20 cellular contexts compared by ENCODE assay signal in the genomic region with DNA sequence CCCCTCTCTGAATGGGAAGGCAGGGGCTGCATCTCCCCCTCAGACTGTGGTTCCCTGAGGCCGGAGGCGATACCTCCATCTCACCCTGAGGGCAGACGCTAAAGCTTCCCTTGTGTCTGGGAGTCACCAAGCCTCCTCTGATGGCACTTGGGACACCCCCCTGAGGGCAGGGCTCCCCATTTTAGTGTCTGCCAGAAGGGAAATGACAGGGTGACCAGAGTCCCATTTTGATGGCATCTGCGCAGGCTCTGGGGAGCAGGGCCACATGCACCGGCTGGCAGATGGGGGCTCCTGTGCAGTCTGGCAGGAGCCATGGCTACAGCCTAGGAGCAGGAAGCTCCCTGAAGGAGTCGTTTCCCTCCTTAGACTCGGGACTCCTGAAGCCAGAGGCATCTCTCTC. TPM values are rescaled to one million over a fixed set of nuclear protein-coding genes. Genes with fewer than 3 reads are reported as not detected.
DNase-seq lines count a peak whose midpoint lies in the region; FAIRE-seq and TF ChIP-seq lines count a peak whose summit lies in the region.
"Had no signal": no experiment of that assay in that cellular context is flagged by ENCODE, and none has a peak within 500 bp of the region (broad histone marks: within the 10 kb centered on the region; RNA-seq: fewer than 3 reads in every experiment).

No MANE protein-coding gene starts in this region.

- H3K79me2 ChIP-seq in endothelial cell of umbilical vein (ENCODE audit: control insufficient read depth, insufficient read depth, low read length), result no peaks in the 10 kb centered on the region

- no peak for TF ChIP-seq CTCF in endothelial cell of umbilical vein (IDR thresholded peaks at IDR 0.05; ENCODE audit: extremely low read depth in 1 of 2, insufficient read depth in 1 of 2, low read depth in 1 of 2, low read length in 2 of 2)

- no peaks in the 10 kb centered on the region for H4K20me1 ChIP-seq in endothelial cell of umbilical vein (replicated peaks; ENCODE audit: control insufficient read depth, extremely low read depth, insufficient read depth, low read length)

- BruUV-seq in endothelial cell of umbilical vein (replicated peaks; lab: Mats Ljungman, UMichigan), result no TSS peak

- no peak overlapping the region for H3K4me3 Mint-ChIP-seq in activated CD4-positive, alpha-beta memory T cell treated with anti-CD3 and anti-CD28 coated beads for 36 hours
- no peak overlapping the region for H3K4me3 Mint-ChIP-seq in activated CD4-positive, alpha-beta memory T cell treated with anti-CD3 and anti-CD28 coated beads, Interleukin-2, amount 10 ng/mL, durations not matched to agents 7 days and 5 days
- no peak overlapping the region for H3K4me3 Mint-ChIP-seq in activated CD4-positive, alpha-beta T cell treated with anti-CD3 and anti-CD28 coated beads, Interleukin-2, amount 10 ng/mL, durations not matched to agents 7 days and 5 days
- H3K4me3 Mint-ChIP-seq: CD14-positive monocyte had no signal

- no peak overlapping the region for H3K27ac ChIP-seq in endothelial cell of umbilical vein (ENCODE audit: insufficient read depth, low read depth, low read length)
- H3K27ac ChIP-seq: dorsolateral prefrontal cortex, right lobe of liver had no signal

- peaks cover 34% of the 10 kb centered on the region for H3K4me1 ChIP-seq in endothelial cell of umbilical vein (ENCODE audit: control insufficient read depth, extremely low read depth, insufficient read depth, low read length)

- no peaks in the 10 kb centered on the region for H3K9me3 ChIP-seq in endothelial cell of umbilical vein (replicated peaks; ENCODE audit: control insufficient read depth, insufficient read depth, low read length)
- H3K9me3 ChIP-seq: HAP-1, right lobe of liver had no signal

- H2AFZ ChIP-seq in endothelial cell of umbilical vein (ENCODE audit: low read depth, low read length), result peak overlapping the region; percentile 9

- H3K9me3 Mint-ChIP-seq in activated CD4-positive, alpha-beta memory T cell treated with anti-CD3 and anti-CD28 coated beads for 36 hours, result no peaks in the 10 kb centered on the region
- no peaks in the 10 kb centered on the region for H3K9me3 Mint-ChIP-seq in activated CD4-positive, alpha-beta memory T cell treated with anti-CD3 and anti-CD28 coated beads, Interleukin-2, amount 10 ng/mL, durations not matched to agents 7 days and 5 days
- H3K9me3 Mint-ChIP-seq in activated CD4-positive, alpha-beta T cell treated with anti-CD3 and anti-CD28 coated beads, Interleukin-2, amount 10 ng/mL, durations not matched to agents 7 days and 5 days, result no peaks in the 10 kb centered on the region
- H3K9me3 Mint-ChIP-seq: CD14-positive monocyte had no signal

- peak; percentile 12 for FAIRE-seq in endothelial cell of umbilical vein (lab: Jason Lieb, UNC)
- FAIRE-seq: TTC549 had no signal

- CTCF ChIA-PET in activated CD4-positive, alpha-beta memory T cell treated with anti-CD3 and anti-CD28 coated beads for 36 hours (lab: Charles Lee), result interaction anchor here (1.3 to 1.6 kb wide), 3 partner anchors 19 to 53 kb away, joined by 5 to 8 read pairs (median 6); a partner anchor contains a TSS
- CTCF ChIA-PET in activated CD4-positive, alpha-beta memory T cell treated with anti-CD3 and anti-CD28 coated beads, Interleukin-2, amount 10 ng/mL, durations not matched to agents 7 days and 5 days (lab: Charles Lee), result interaction anchor here (5.4 kb wide), 1 partner anchor 30 kb away, joined by 99 read pairs; a partner anchor contains a TSS
- CTCF ChIA-PET in endothelial cell of umbilical vein (lab: Charles Lee), result interaction anchor here (0.8 to 4.5 kb wide), 6 partner anchors 8 to 100 kb away, joined by 3 to 25 read pairs (median 4); a partner anchor contains a TSS
- CTCF ChIA-PET in activated CD4-positive, alpha-beta T cell treated with anti-CD3 and anti-CD28 coated beads, Interleukin-2, amount 10 ng/mL, durations not matched to agents 7 days and 5 days (lab: Charles Lee), result interaction anchor here (0.9 to 3.6 kb wide), 5 partner anchors 8 to 53 kb away, joined by 4 to 16 read pairs (median 4); a partner anchor contains a TSS

- peak overlapping the region; percentile 20 for H3K27ac Mint-ChIP-seq in activated CD4-positive, alpha-beta memory T cell treated with anti-CD3 and anti-CD28 coated beads for 36 hours
- H3K27ac Mint-ChIP-seq in activated CD4-positive, alpha-beta memory T cell treated with anti-CD3 and anti-CD28 coated beads, Interleukin-2, amount 10 ng/mL, durations not matched to agents 7 days and 5 days, result no peak overlapping the region
- H3K27ac Mint-ChIP-seq in activated CD4-positive, alpha-beta T cell treated with anti-CD3 and anti-CD28 coated beads, Interleukin-2, amount 10 ng/mL, durations not matched to agents 7 days and 5 days, result no peak overlapping the region

- H3K9me1 ChIP-seq in endothelial cell of umbilical vein (replicated peaks; ENCODE audit: control insufficient read depth, extremely low read depth, insufficient read depth, low read length), result no peaks in the 10 kb centered on the region

- H3K9ac ChIP-seq in endothelial cell of umbilical vein (replicated peaks; ENCODE audit: extremely low read depth, insufficient read depth, low read length), result no peak overlapping the region

- no peak overlapping the region for H3K4me2 ChIP-seq in endothelial cell of umbilical vein (ENCODE audit: insufficient read depth, low read length)

- DNase-seq in activated CD4-positive, alpha-beta memory T cell treated with anti-CD3 and anti-CD28 coated beads for 36 hours, result no peak
- no peak for DNase-seq in activated CD4-positive, alpha-beta memory T cell treated with anti-CD3 and anti-CD28 coated beads, Interleukin-2, amount 10 ng/mL, durations not matched to agents 7 days and 5 days
- DNase-seq in endothelial cell of umbilical vein (ENCODE audit: low read depth, low spot score) (no peak), posterior vena cava (ENCODE audit: low spot score) (peak; percentile 52)
- no peak for DNase-seq in stimulated activated CD4-positive, alpha-beta T cell treated with anti-CD3 and anti-CD28 coated beads, Interleukin-15, amount 100 ng/mL, for 24 hours
- DNase-seq in activated CD4-positive, alpha-beta T cell treated with anti-CD3 and anti-CD28 coated beads, Interleukin-2, amount 10 ng/mL, durations not matched to agents 7 days and 5 days, result no peak
- DNase-seq in activated CD4-positive, CD25-positive, alpha-beta regulatory T cell treated with anti-CD3 and anti-CD28 coated beads, Interleukin-2, amount 50 U/mL, for 72 hours, result no peak
- no peak for DNase-seq in activated CD4-positive, alpha-beta T cell treated with anti-CD3 and anti-CD28 coated beads for 1 hour
- DNase-seq: activated naive CD4-positive, alpha-beta T cell treated with anti-CD3 and anti-CD28 coated beads, Interleukin-2, amount 50 U/mL, for 16 hours; dorsolateral prefrontal cortex; NCI-H1092 treated with DMSO at 0.1 percent for 48 hours; nucleus accumbens; right lobe of liver; stimulated activated CD4-positive, alpha-beta T cell treated with anti-CD3 and anti-CD28 coated beads, Interleukin-4, amount 100 ng/mL, for 24 hours; SW 1271 had no signal

- intact Hi-C loops in activated CD4-positive, alpha-beta memory T cell treated with anti-CD3 and anti-CD28 coated beads for 36 hours (cut with micrococcal nuclease), result no loop called here
- intact Hi-C loops in endothelial cell of umbilical vein (cut with micrococcal nuclease), result no loop called here
- intact Hi-C loops in posterior vena cava (cut with DNase I), result loop anchor here in 1 of 2 donors (10.0 kb wide), 1 partner anchor 49 kb away; no protein-coding TSS in a partner anchor

- H3K36me3 ChIP-seq in endothelial cell of umbilical vein (ENCODE audit: control insufficient read depth in 2 of 2, extremely low read depth in 1 of 2, insufficient read depth in 2 of 2, low read length in 2 of 2), result no peaks in the 10 kb centered on the region
- H3K36me3 ChIP-seq: HAP-1, right lobe of liver had no signal

- no peaks in the 10 kb centered on the region for H3K27me3 Mint-ChIP-seq in activated CD4-positive, alpha-beta memory T cell treated with anti-CD3 and anti-CD28 coated beads for 36 hours
- no peaks in the 10 kb centered on the region for H3K27me3 Mint-ChIP-seq in activated CD4-positive, alpha-beta memory T cell treated with anti-CD3 and anti-CD28 coated beads, Interleukin-2, amount 10 ng/mL, durations not matched to agents 7 days and 5 days
- no peaks in the 10 kb centered on the region for H3K27me3 Mint-ChIP-seq in activated CD4-positive, alpha-beta T cell treated with anti-CD3 and anti-CD28 coated beads, Interleukin-2, amount 10 ng/mL, durations not matched to agents 7 days and 5 days

- no peaks in the 10 kb centered on the region for H3K36me3 Mint-ChIP-seq in activated CD4-positive, alpha-beta memory T cell treated with anti-CD3 and anti-CD28 coated beads for 36 hours
- no peaks in the 10 kb centered on the region for H3K36me3 Mint-ChIP-seq in activated CD4-positive, alpha-beta memory T cell treated with anti-CD3 and anti-CD28 coated beads, Interleukin-2, amount 10 ng/mL, durations not matched to agents 7 days and 5 days (ENCODE audit: low read depth)
- H3K36me3 Mint-ChIP-seq in activated CD4-positive, alpha-beta T cell treated with anti-CD3 and anti-CD28 coated beads, Interleukin-2, amount 10 ng/mL, durations not matched to agents 7 days and 5 days (ENCODE audit: low read depth), result no peaks in the 10 kb centered on the region

- H3K4me1 Mint-ChIP-seq in activated CD4-positive, alpha-beta memory T cell treated with anti-CD3 and anti-CD28 coated beads for 36 hours (ENCODE audit: low read depth), result peaks cover 35% of the 10 kb centered on the region
- H3K4me1 Mint-ChIP-seq in activated CD4-positive, alpha-beta memory T cell treated with anti-CD3 and anti-CD28 coated beads, Interleukin-2, amount 10 ng/mL, durations not matched to agents 7 days and 5 days, result peaks cover 37% of the 10 kb centered on the region
- H3K4me1 Mint-ChIP-seq in activated CD4-positive, alpha-beta T cell treated with anti-CD3 and anti-CD28 coated beads, Interleukin-2, amount 10 ng/mL, durations not matched to agents 7 days and 5 days, result peaks cover 36% of the 10 kb centered on the region

- H3K4me3 ChIP-seq in endothelial cell of umbilical vein (replicated peaks in 1 of 3; ENCODE audit: insufficient read depth in 1 of 3, low read depth in 1 of 3, low read length in 3 of 3), result no peak overlapping the region
- H3K4me3 ChIP-seq: dorsolateral prefrontal cortex, HAP-1, right lobe of liver had no signal

- POLR2A ChIA-PET in activated CD4-positive, alpha-beta memory T cell treated with anti-CD3 and anti-CD28 coated beads for 36 hours (lab: Charles Lee), result interaction anchor here (1.0 to 6.3 kb wide), 4 partner anchors 8 to 108 kb away, joined by 4 to 50 read pairs (median 4); a partner anchor contains a TSS
- POLR2A ChIA-PET in activated CD4-positive, alpha-beta memory T cell treated with anti-CD3 and anti-CD28 coated beads, Interleukin-2, amount 10 ng/mL, durations not matched to agents 7 days and 5 days (lab: Charles Lee), result interaction anchor here (0.6 to 8.2 kb wide), 5 partner anchors 15 to 30 kb away, joined by 3 to 188 read pairs (median 43); a partner anchor contains a TSS
- POLR2A ChIA-PET in endothelial cell of umbilical vein (lab: Charles Lee), result interaction anchor here (0.6 kb wide), 1 partner anchor 536 kb away, joined by 3 read pairs; no protein-coding TSS in a partner anchor
- POLR2A ChIA-PET in activated CD4-positive, alpha-beta T cell treated with anti-CD3 and anti-CD28 coated beads, Interleukin-2, amount 10 ng/mL, durations not matched to agents 7 days and 5 days (lab: Charles Lee), result no interaction called here

- dilution Hi-C loops in endothelial cell of umbilical vein (cut with MboI; ENCODE audit: extremely low pct_ligation_motif_present, low sequenced_read_pairs), result no loop called here

- no peak for TF ChIP-seq POLR2A in endothelial cell of umbilical vein (IDR thresholded peaks at IDR 0.05; ENCODE audit: low read depth, low read length)

- no peaks in the 10 kb centered on the region for H3K27me3 ChIP-seq in endothelial cell of umbilical vein (ENCODE audit: control insufficient read depth in 2 of 2, insufficient read depth in 2 of 2, low read length in 2 of 2)
- H3K27me3 ChIP-seq: dorsolateral prefrontal cortex, right lobe of liver had no signal

RNA-seq across cellular contexts. Expression of a gene that starts 1.7 kb away (rescaled TPM):
- 1 to 10 TPM; 3.5 to 5.3 TPM for total RNA-seq in activated CD4-positive, alpha-beta memory T cell treated with anti-CD3 and anti-CD28 coated beads for 36 hours
- total RNA-seq in activated CD4-positive, alpha-beta memory T cell treated with anti-CD3 and anti-CD28 coated beads, Interleukin-2, amount 10 ng/mL, durations not matched to agents 7 days and 5 days, result 1 to 10 TPM in 1 of 2 experiments, under 1 TPM in 1; 0.85 to 1.2 TPM
- total RNA-seq in endothelial cell of umbilical vein (4.0 and 4.4 TPM in 2 replicates), posterior vena cava (1 to 10 TPM; 1.5 to 3.5 TPM)
- polyA plus RNA-seq in endothelial cell of umbilical vein, result 3.9 and 4.3 TPM in 2 replicates
- 4.4 and 4.6 TPM in 2 replicates for polyA plus RNA-seq in endothelial cell of umbilical vein (2011; cell fraction: cytosol; rRNA removed)
- polyA plus RNA-seq in endothelial cell of umbilical vein (2011; cell fraction: nucleus; rRNA removed), result 5.0 and 5.6 TPM in 2 replicates
- polyA plus RNA-seq in endothelial cell of umbilical vein (2012), result 2.2 and 4.0 TPM in 2 replicates
- polyA minus RNA-seq in endothelial cell of umbilical vein, result 1.2 TPM in 1 of 2 replicates, not detected in the other
- 3.6 TPM for polyA minus RNA-seq in endothelial cell of umbilical vein (2011; cell fraction: cytosol; rRNA and poly(A)+ RNA removed)
- not detected in 2 replicates for polyA minus RNA-seq in endothelial cell of umbilical vein (2011; cell fraction: nucleus; rRNA and poly(A)+ RNA removed)
- 1 to 10 TPM in 1 of 2 experiments, under 1 TPM in 1; 0.50 to 1.8 TPM for total RNA-seq in activated CD4-positive, alpha-beta T cell treated with anti-CD3 and anti-CD28 coated beads, Interleukin-2, amount 10 ng/mL, durations not matched to agents 7 days and 5 days
- total RNA-seq: right lobe of liver, temporal lobe had no signal
- polyA plus RNA-seq: CD14-positive monocyte had no signal

RNA-seq across cellular contexts. Expression of a gene that starts 14.9 kb away (rescaled TPM):
- not detected for total RNA-seq in activated CD4-positive, alpha-beta memory T cell treated with anti-CD3 and anti-CD28 coated beads for 36 hours
- total RNA-seq in activated CD4-positive, alpha-beta memory T cell treated with anti-CD3 and anti-CD28 coated beads, Interleukin-2, amount 10 ng/mL, durations not matched to agents 7 days and 5 days, result not detected
- total RNA-seq in endothelial cell of umbilical vein (0.42 TPM in 1 of 2 replicates, not detected in the other), posterior vena cava (1 to 10 TPM; 4.1 to 8.3 TPM)
- 1.3 and 1.9 TPM in 2 replicates for polyA plus RNA-seq in endothelial cell of umbilical vein
- 0.98 and 1.2 TPM in 2 replicates for polyA plus RNA-seq in endothelial cell of umbilical vein (2011; cell fraction: cytosol; rRNA removed)
- polyA plus RNA-seq in endothelial cell of umbilical vein (2011; cell fraction: nucleus; rRNA removed), result 0.26 and 0.76 TPM in 2 replicates
- 2.2 and 2.3 TPM in 2 replicates for polyA plus RNA-seq in endothelial cell of umbilical vein (2012)
- not detected in 2 replicates for polyA minus RNA-seq in endothelial cell of umbilical vein
- not detected for polyA minus RNA-seq in endothelial cell of umbilical vein (2011; cell fraction: cytosol; rRNA and poly(A)+ RNA removed)
- polyA minus RNA-seq in endothelial cell of umbilical vein (2011; cell fraction: nucleus; rRNA and poly(A)+ RNA removed), result not detected in 2 replicates
- total RNA-seq in activated CD4-positive, alpha-beta T cell treated with anti-CD3 and anti-CD28 coated beads, Interleukin-2, amount 10 ng/mL, durations not matched to agents 7 days and 5 days, result not detected
- total RNA-seq: mononuclear cell, temporal lobe had no signal

RNA-seq across cellular contexts. Expression of a gene that starts 18.4 kb away (rescaled TPM):
- 100 to 1,000 TPM; 352 to 382 TPM for total RNA-seq in activated CD4-positive, alpha-beta memory T cell treated with anti-CD3 and anti-CD28 coated beads for 36 hours
- total RNA-seq in activated CD4-positive, alpha-beta memory T cell treated with anti-CD3 and anti-CD28 coated beads, Interleukin-2, amount 10 ng/mL, durations not matched to agents 7 days and 5 days, result 1,000 to 10,000 TPM; 1,297 to 1,322 TPM
- not detected in 2 replicates for total RNA-seq in endothelial cell of umbilical vein
- 0.62 and 1.1 TPM in 2 replicates for polyA plus RNA-seq in endothelial cell of umbilical vein
- polyA plus RNA-seq in endothelial cell of umbilical vein (2011; cell fraction: cytosol; rRNA removed), result 0.49 and 0.61 TPM in 2 replicates
- 0.53 TPM in 1 of 2 replicates, not detected in the other for polyA plus RNA-seq in endothelial cell of umbilical vein (2011; cell fraction: nucleus; rRNA removed)
- 0.55 and 0.67 TPM in 2 replicates for polyA plus RNA-seq in endothelial cell of umbilical vein (2012)
- not detected in 2 replicates for polyA minus RNA-seq in endothelial cell of umbilical vein
- polyA minus RNA-seq in endothelial cell of umbilical vein (2011; cell fraction: cytosol; rRNA and poly(A)+ RNA removed), result 392 TPM
- polyA minus RNA-seq in endothelial cell of umbilical vein (2011; cell fraction: nucleus; rRNA and poly(A)+ RNA removed), result 1.6 TPM in 1 of 2 replicates, not detected in the other
- total RNA-seq in posterior vena cava, result 100 to 1,000 TPM; 286 to 472 TPM
- total RNA-seq in activated CD4-positive, alpha-beta T cell treated with anti-CD3 and anti-CD28 coated beads, Interleukin-2, amount 10 ng/mL, durations not matched to agents 7 days and 5 days, result 100 to 1,000 TPM; 678 to 905 TPM

RNA-seq across cellular contexts. Expression of a gene that starts 23.3 kb away (rescaled TPM):
- total RNA-seq in activated CD4-positive, alpha-beta memory T cell treated with anti-CD3 and anti-CD28 coated beads for 36 hours, result 1 to 10 TPM; 3.3 to 4.0 TPM
- total RNA-seq in activated CD4-positive, alpha-beta memory T cell treated with anti-CD3 and anti-CD28 coated beads, Interleukin-2, amount 10 ng/mL, durations not matched to agents 7 days and 5 days, result 1 to 10 TPM; 2.2 to 4.7 TPM
- total RNA-seq in endothelial cell of umbilical vein (not detected in 2 replicates), posterior vena cava (not detected)
- polyA plus RNA-seq in endothelial cell of umbilical vein, result not detected in 2 replicates
- not detected in 2 replicates for polyA plus RNA-seq in endothelial cell of umbilical vein (2011; cell fraction: cytosol; rRNA removed)
- not detected in 2 replicates for polyA plus RNA-seq in endothelial cell of umbilical vein (2011; cell fraction: nucleus; rRNA removed)
- polyA plus RNA-seq in endothelial cell of umbilical vein (2012), result not detected in 2 replicates
- not detected in 2 replicates for polyA minus RNA-seq in endothelial cell of umbilical vein
- not detected for polyA minus RNA-seq in endothelial cell of umbilical vein (2011; cell fraction: cytosol; rRNA and poly(A)+ RNA removed)
- not detected in 2 replicates for polyA minus RNA-seq in endothelial cell of umbilical vein (2011; cell fraction: nucleus; rRNA and poly(A)+ RNA removed)
- total RNA-seq in activated CD4-positive, alpha-beta T cell treated with anti-CD3 and anti-CD28 coated beads, Interleukin-2, amount 10 ng/mL, durations not matched to agents 7 days and 5 days, result 1 to 10 TPM; 3.0 to 3.8 TPM
- total RNA-seq: mononuclear cell, right lobe of liver, temporal lobe had no signal

RNA-seq across cellular contexts. Expression of a gene that starts 28.2 kb away (rescaled TPM):
- 100 to 1,000 TPM; 503 to 513 TPM for total RNA-seq in activated CD4-positive, alpha-beta memory T cell treated with anti-CD3 and anti-CD28 coated beads for 36 hours
- 100 to 1,000 TPM; 781 to 799 TPM for total RNA-seq in activated CD4-positive, alpha-beta memory T cell treated with anti-CD3 and anti-CD28 coated beads, Interleukin-2, amount 10 ng/mL, durations not matched to agents 7 days and 5 days
- total RNA-seq in endothelial cell of umbilical vein, result 908 and 937 TPM in 2 replicates
- 552 and 1,048 TPM in 2 replicates for polyA plus RNA-seq in endothelial cell of umbilical vein
- 546 and 836 TPM in 2 replicates for polyA plus RNA-seq in endothelial cell of umbilical vein (2011; cell fraction: cytosol; rRNA removed)
- polyA plus RNA-seq in endothelial cell of umbilical vein (2011; cell fraction: nucleus; rRNA removed), result 165 and 192 TPM in 2 replicates
- 1,329 and 2,007 TPM in 2 replicates for polyA plus RNA-seq in endothelial cell of umbilical vein (2012)
- 399 and 432 TPM in 2 replicates for polyA minus RNA-seq in endothelial cell of umbilical vein
- 1,781 TPM for polyA minus RNA-seq in endothelial cell of umbilical vein (2011; cell fraction: cytosol; rRNA and poly(A)+ RNA removed)
- polyA minus RNA-seq in endothelial cell of umbilical vein (2011; cell fraction: nucleus; rRNA and poly(A)+ RNA removed), result 44.4 and 69.7 TPM in 2 replicates
- 1,000 to 10,000 TPM; 1,174 to 1,536 TPM for total RNA-seq in posterior vena cava
- 100 to 1,000 TPM; 444 to 557 TPM for total RNA-seq in activated CD4-positive, alpha-beta T cell treated with anti-CD3 and anti-CD28 coated beads, Interleukin-2, amount 10 ng/mL, durations not matched to agents 7 days and 5 days

Comparison
In these comparisons a context has a peak if more than half of its experiments do, and no peak if none do; other contexts are left out.
1. RNA of a gene that starts 18.4 kb away (total RNA-seq): 1,297 to 1,322 TPM in activated CD4-positive, alpha-beta memory T cell treated with anti-CD3 and anti-CD28 coated beads, Interleukin-2, amount 10 ng/mL, durations not matched to agents 7 days and 5 days, 678 to 905 TPM in activated CD4-positive, alpha-beta T cell treated with anti-CD3 and anti-CD28 coated beads, Interleukin-2, amount 10 ng/mL, durations not matched to agents 7 days and 5 days, 286 to 472 TPM in posterior vena cava and 352 to 382 TPM in activated CD4-positive, alpha-beta memory T cell treated with anti-CD3 and anti-CD28 coated beads for 36 hours; not detected in endothelial cell of umbilical vein; every median in the first group is over 100 times any median in the second.